17 cellular contexts compared by ENCODE assay signal in genomic region chr2:72548081-72548764, GRCh38.
DNase-seq lines count a peak whose midpoint lies in the region; ATAC-seq and TF ChIP-seq lines count a peak whose summit lies in the region.
"Had no signal": no experiment of that assay in that cellular context is flagged by ENCODE, and none has a peak within 500 bp of the region (broad histone marks: within the 10 kb centered on the region; RNA-seq: fewer than 3 reads in every experiment).

No MANE protein-coding gene starts in this region.

- peaks cover 34% of the 10 kb centered on the region for H3K4me1 ChIP-seq in Caco-2
- H3K4me1 ChIP-seq in naive thymus-derived CD4-positive, alpha-beta T cell (ENCODE audit: control insufficient read depth in 2 of 2, insufficient read depth in 2 of 2, low read length in 2 of 2): no peaks in the 10 kb centered on the region

- CTCF ChIA-PET in Caco-2 (lab: Charles Lee): no interaction called here
- CTCF ChIA-PET in naive thymus-derived CD4-positive, alpha-beta T cell (lab: Charles Lee): no interaction called here

- DNase-seq in Caco-2 (peak; percentile 61 to 71), T-helper 17 cell (no peak), glomerular endothelial cell (ENCODE audit: extremely low read depth, low read depth, low spot score) (peak; percentile 67), nephron progenitor cell (no peak)
- DNase-seq in activated T-cell treated with anti-CD3 and anti-CD28 coated beads, Interleukin-2, amount 50 U/mL, for 1 hour: no peak
- no peak for DNase-seq in stimulated activated CD4-positive, alpha-beta T cell treated with anti-CD3 and anti-CD28 coated beads, Interleukin-2, amount 100 ng/mL, for 48 hours
- DNase-seq in naive thymus-derived CD4-positive, alpha-beta T cell: no peak
- DNase-seq: ACHN, Calu3, DMS53, GOT3, KG1, NCI-H1436 treated with DMSO at 0.1 percent for 48 hours, NCI-H2081, NCI-H510A, NCI-H774 had no signal

- ATAC-seq in T-helper 17 cell: no peak
- ATAC-seq in naive thymus-derived CD4-positive, alpha-beta T cell: no peak

- H3K27me3 Mint-ChIP-seq in Caco-2 (ENCODE audit: insufficient read depth, unreplicated experiment) (no peaks in the 10 kb centered on the region), T-helper 17 cell (no peaks in the 10 kb centered on the region), nephron progenitor cell (ENCODE audit: low read depth, poor library complexity) (no peaks in the 10 kb centered on the region)
- H3K27me3 Mint-ChIP-seq in naive thymus-derived CD4-positive, alpha-beta T cell: no peaks in the 10 kb centered on the region

- H3K9me3 Mint-ChIP-seq in Caco-2 (ENCODE audit: unreplicated experiment) (no peaks in the 10 kb centered on the region), nephron progenitor cell (no peaks in the 10 kb centered on the region)
- H3K9me3 Mint-ChIP-seq in naive thymus-derived CD4-positive, alpha-beta T cell: no peaks in the 10 kb centered on the region

- no peaks in the 10 kb centered on the region for H3K27me3 ChIP-seq in Caco-2 (replicated peaks; ENCODE audit: control insufficient read depth, insufficient read depth, low read length)
- no peaks in the 10 kb centered on the region for H3K27me3 ChIP-seq in naive thymus-derived CD4-positive, alpha-beta T cell (ENCODE audit: control insufficient read depth in 2 of 2, insufficient read depth in 2 of 2, low read length in 2 of 2)

- H3K27ac ChIP-seq in naive thymus-derived CD4-positive, alpha-beta T cell (ENCODE audit: low read depth, low read length): no peak overlapping the region
- H3K27ac ChIP-seq: RWPE1 had no signal

- H3K36me3 Mint-ChIP-seq in Caco-2 (ENCODE audit: insufficient read depth, unreplicated experiment) (no peaks in the 10 kb centered on the region), T-helper 17 cell (ENCODE audit: low read depth) (peaks cover 4% of the 10 kb centered on the region), nephron progenitor cell (ENCODE audit: low read depth) (no peaks in the 10 kb centered on the region)
- H3K36me3 Mint-ChIP-seq in naive thymus-derived CD4-positive, alpha-beta T cell: peaks cover 0 to 23% (median 4%) of the 10 kb centered on the region in 5 donors

- H3K4me3 ChIP-seq in Caco-2 (ENCODE audit: low read depth, low read length): no peak overlapping the region
- no peak overlapping the region for H3K4me3 ChIP-seq in naive thymus-derived CD4-positive, alpha-beta T cell (ENCODE audit: low read length)

- BruUV-seq in Caco-2 (replicated peaks; lab: Mats Ljungman, UMichigan): no TSS peak

- H3K9me3 ChIP-seq in Caco-2 (peaks cover 8% of the 10 kb centered on the region), T-helper 17 cell (ENCODE audit: control insufficient read depth, low read length, poor library complexity, severe bottlenecking) (no peaks in the 10 kb centered on the region)
- no peaks in the 10 kb centered on the region for H3K9me3 ChIP-seq in naive thymus-derived CD4-positive, alpha-beta T cell (ENCODE audit: control insufficient read depth in 2 of 3, low read length in 3 of 3)

- H3K27ac Mint-ChIP-seq in Caco-2 (ENCODE audit: unreplicated experiment) (no peak overlapping the region), T-helper 17 cell (no peak overlapping the region), nephron progenitor cell (peak overlapping the region; percentile 53)
- no peak overlapping the region for H3K27ac Mint-ChIP-seq in naive thymus-derived CD4-positive, alpha-beta T cell

- POLR2A ChIA-PET in Caco-2 (lab: Charles Lee): no interaction called here
- POLR2A ChIA-PET in naive thymus-derived CD4-positive, alpha-beta T cell (lab: Charles Lee): no interaction called here

- H3K36me3 ChIP-seq in Caco-2 (ENCODE audit: control insufficient read depth, insufficient read depth, low read length): no peaks in the 10 kb centered on the region
- H3K36me3 ChIP-seq in naive thymus-derived CD4-positive, alpha-beta T cell (ENCODE audit: control insufficient read depth in 2 of 3, insufficient read depth in 3 of 3, low read length in 3 of 3): no peaks in the 10 kb centered on the region

- H3K4me1 Mint-ChIP-seq in Caco-2 (ENCODE audit: low read depth, unreplicated experiment): peaks cover 21% of the 10 kb centered on the region
- H3K4me1 Mint-ChIP-seq in T-helper 17 cell: peaks cover 2% of the 10 kb centered on the region
- H3K4me1 Mint-ChIP-seq in nephron progenitor cell: peaks cover 22% of the 10 kb centered on the region
- H3K4me1 Mint-ChIP-seq in naive thymus-derived CD4-positive, alpha-beta T cell: peaks cover 0 to 2% (median 0%) of the 10 kb centered on the region in 7 donors

- TF ChIP-seq CTCF in Caco-2 (IDR thresholded peaks at IDR 0.05; ENCODE audit: insufficient read depth in 1 of 2, low read depth in 1 of 2, low read length in 1 of 2, severe bottlenecking in 1 of 2, unreplicated experiment in 1 of 2) (no peak), nephron progenitor cell (IDR thresholded peaks at IDR 0.05) (no peak)

- H3K4me3 Mint-ChIP-seq in Caco-2 (ENCODE audit: unreplicated experiment): no peak overlapping the region
- peak overlapping the region; percentile 13 for H3K4me3 Mint-ChIP-seq in T-helper 17 cell
- no peak overlapping the region for H3K4me3 Mint-ChIP-seq in nephron progenitor cell
- no peak overlapping the region for H3K4me3 Mint-ChIP-seq in naive thymus-derived CD4-positive, alpha-beta T cell

- intact Hi-C loops in Caco-2 (cut with micrococcal nuclease; ENCODE audit: unreplicated experiment): loop anchor here (1.0 kb wide), 2 partner anchors 8 to 22 kb away; no protein-coding TSS in a partner anchor
- intact Hi-C loops in naive thymus-derived CD4-positive, alpha-beta T cell (cut with micrococcal nuclease): no loop called here

Comparison
In these comparisons a context has a peak if more than half of its experiments do, and no peak if none do; other contexts are left out.
1. DNase-seq: peak in Caco-2 (2 of 2) and glomerular endothelial cell (single experiment); none in T-helper 17 cell (0 of 3), nephron progenitor cell (single experiment), activated T-cell treated with anti-CD3 and anti-CD28 coated beads, Interleukin-2, amount 50 U/mL, for 1 hour (single experiment), stimulated activated CD4-positive, alpha-beta T cell treated with anti-CD3 and anti-CD28 coated beads, Interleukin-2, amount 100 ng/mL, for 48 hours (0 of 2) and naive thymus-derived CD4-positive, alpha-beta T cell (0 of 9).